Comparison of ENCODE assay signal across 11 cellular contexts in the genomic region with DNA sequence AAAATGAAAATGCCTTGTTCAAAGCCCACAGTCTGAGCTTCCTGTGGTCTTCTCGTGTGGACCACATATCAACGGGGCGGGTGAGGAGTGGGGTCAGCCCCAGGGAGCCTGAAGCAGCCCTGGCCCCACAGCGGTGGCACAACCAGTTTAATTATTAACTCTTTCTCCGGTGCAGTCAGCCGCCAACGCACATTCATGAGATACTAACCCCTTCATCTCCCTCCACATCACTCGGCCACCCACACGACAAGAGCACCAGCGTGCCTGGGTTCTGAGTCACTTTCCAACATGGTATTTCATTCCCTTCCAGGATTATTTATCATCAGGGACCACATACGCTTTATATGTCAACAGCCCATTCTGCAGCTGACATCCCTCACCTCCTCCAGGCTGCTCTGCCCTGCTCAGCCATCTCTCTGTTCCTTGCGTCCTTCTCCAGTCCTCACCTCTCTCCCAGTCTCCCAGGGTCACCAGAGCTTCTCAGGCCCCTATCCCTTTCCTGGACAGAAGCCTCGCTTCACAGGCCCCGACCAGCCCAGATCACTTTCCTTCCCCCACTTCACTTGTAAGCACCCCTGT. TPM values are rescaled to one million over a fixed set of nuclear protein-coding genes. Genes with fewer than 3 reads are reported as not detected.
A peak's percentile ranks its signal among the peaks of the same experiment; 100 is the strongest.
DNase-seq lines count a peak whose midpoint lies in the region; ATAC-seq, FAIRE-seq and TF ChIP-seq lines count a peak whose summit lies in the region.
"Had no signal": no experiment of that assay in that cellular context is flagged by ENCODE, and none has a peak within 500 bp of the region (broad histone marks: within the 10 kb centered on the region; RNA-seq: fewer than 3 reads in every experiment).

No MANE protein-coding gene starts in this region.

- peak overlapping the region; percentile 27 for H3K4me3 ChIP-seq in AG04449 (ENCODE audit: low read depth, low read length)
- no peak overlapping the region for H3K4me3 ChIP-seq in HEK293 (ENCODE audit: low read depth, low read length)
- no peak overlapping the region for H3K4me3 ChIP-seq in K562
- H3K4me3 ChIP-seq in right lobe of liver: peak overlapping the region in 2 of 3 donors; percentile 1 to 26
- H3K4me3 ChIP-seq: testis had no signal

- POLR2A ChIA-PET in AG04449 (lab: Yijun Ruan, JAX): interaction anchor here (0.6 to 3.4 kb wide), 9 partner anchors 22 to 400 kb away, joined by 3 to 29 read pairs (median 3); a partner anchor contains a TSS
- POLR2A ChIA-PET in HEK293 (lab: Yijun Ruan, JAX): interaction anchor here (2.6 kb wide), 1 partner anchor 48 kb away, joined by 13 read pairs; a partner anchor contains a TSS
- POLR2A ChIA-PET in K562 (lab: Yijun Ruan, JAX): interaction anchor here (1.3 to 1.8 kb wide), 2 partner anchors 9 kb away, joined by 3 to 6 read pairs; no protein-coding TSS in a partner anchor

- intact Hi-C loops in K562 (cut with micrococcal nuclease): no loop called here
- intact Hi-C loops in right lobe of liver (cut with DNase I): no loop called here

- no peaks in the 10 kb centered on the region for H3K9me3 ChIP-seq in HEK293 (ENCODE audit: control insufficient read depth, insufficient read depth, low read depth, low read length)
- no peaks in the 10 kb centered on the region for H3K9me3 ChIP-seq in K562 (replicated peaks; ENCODE audit: control insufficient read depth, insufficient read depth, low read depth, low read length)
- H3K9me3 ChIP-seq in right lobe of liver: no peaks in the 10 kb centered on the region
- H3K9me3 ChIP-seq: testis had no signal

- no peak for TF ChIP-seq RAD21 in K562 (CRISPR knock-in tag; conservative IDR thresholded peaks at IDR 0.05 in 1 of 2, IDR thresholded peaks at IDR 0.05 in 1 of 2)

- no peak for TF ChIP-seq EP300 in K562 (IDR thresholded peaks at IDR 0.05; ENCODE audit: low read length)

- H3K27me3 ChIP-seq in K562 (ENCODE audit: control insufficient read depth in 2 of 2, insufficient read depth in 2 of 2, low read length in 2 of 2) (peaks cover 51 to 84% of the 10 kb centered on the region in 2 experiments), right lobe of liver (no peaks in the 10 kb centered on the region)
- H3K27me3 ChIP-seq: testis had no signal

- TF ChIP-seq CTCF in AG04449 (IDR thresholded peaks at IDR 0.05; ENCODE audit: insufficient read depth, low read length, missing control alignments): no peak
- TF ChIP-seq CTCF in HEK293 (tag by site-specific recombination; IDR thresholded peaks at IDR 0.05): no peak
- TF ChIP-seq CTCF in K562 (IDR thresholded peaks at IDR 0.05 in 2 of 3, conservative IDR thresholded peaks at IDR 0.05 in 1 of 3; ENCODE audit: insufficient read depth in 2 of 3, low read depth in 1 of 3, low read length in 3 of 3): no peak
- TF ChIP-seq CTCF in right lobe of liver (IDR thresholded peaks at IDR 0.05): no peak
- no peak for TF ChIP-seq CTCF in D721Med (IDR thresholded peaks at IDR 0.05; ENCODE audit: insufficient read depth, missing control alignments)

- ATAC-seq in K562 (no peak), right lobe of liver (peak; percentile 82 to 94 (median 88)), GM18511 (IDR thresholded peaks at IDR 0.05; ENCODE audit: unreplicated experiment) (no peak), HG03159 (IDR thresholded peaks at IDR 0.05; ENCODE audit: unreplicated experiment) (no peak), HG02885 (IDR thresholded peaks at IDR 0.05; ENCODE audit: poor library complexity, unreplicated experiment) (no peak)

- no peak overlapping the region for H2AFZ ChIP-seq in K562 (ENCODE audit: low read depth, low read length)

- no peak overlapping the region for H3K9ac ChIP-seq in K562 (ENCODE audit: insufficient read depth in 1 of 2, low read depth in 2 of 2, low read length in 2 of 2)

- 5% methylated on average over 14 of the region's 14 CpGs for WGBS in K562 (ENCODE audit: insufficient coverage, low coverage, missing lambda C conversion rate)
- WGBS in right lobe of liver (ENCODE audit: insufficient coverage, low coverage, low lambda C conversion rate, missing lambda C conversion rate): 19% methylated on average over 14 of the region's 14 CpGs

- no peak overlapping the region for H3K4me2 ChIP-seq in K562 (ENCODE audit: insufficient read depth, low read length)

- H3K9me1 ChIP-seq in K562 (ENCODE audit: control insufficient read depth, insufficient read depth, low read length): peaks cover 1% of the 10 kb centered on the region

- peak; percentile 72 for DNase-seq in AG04449 (ENCODE audit: low read depth, low spot score)
- DNase-seq in K562 (ENCODE audit: extremely low read depth in 1 of 4, low spot score in 3 of 4): peak in 1 of 4 experiments; percentile 16
- peak in 2 of 3 donors; percentile 72 to 73 for DNase-seq in right lobe of liver
- DNase-seq in D721Med (ENCODE audit: insufficient read length, low spot score): no peak
- DNase-seq: DMS 273 treated with DMSO at 0.1 percent for 48 hours; stimulated activated CD4-positive, alpha-beta T cell treated with anti-CD3 and anti-CD28 coated beads, Interleukin-12 subunit alpha, Interleukin-12 subunit beta, amount 100 ng/mL, for 4 hours; testis had no signal

- in situ Hi-C loops in K562 (cut with MboI): no loop called here

- no peak for TF ChIP-seq POLR2A in K562 (conservative IDR thresholded peaks at IDR 0.05)
- TF ChIP-seq POLR2A in right lobe of liver (IDR thresholded peaks at IDR 0.05): peak; percentile 61

- CTCF ChIA-PET in AG04449 (lab: Yijun Ruan, JAX): interaction anchor here (0.6 to 1.7 kb wide), 2 partner anchors 10 to 171 kb away, joined by 3 to 6 read pairs; no protein-coding TSS in a partner anchor
- CTCF ChIA-PET in HEK293 (lab: Yijun Ruan, JAX): interaction anchor here (0.6 kb wide), 1 partner anchor 475 kb away, joined by 4 read pairs; no protein-coding TSS in a partner anchor
- CTCF ChIA-PET in K562 (lab: Yijun Ruan, JAX; ENCODE audit: low intra/inter-chr PET ratio): no interaction called here

- H4K20me1 ChIP-seq in K562 (replicated peaks; ENCODE audit: control insufficient read depth, insufficient read depth, low read length): no peaks in the 10 kb centered on the region

- FAIRE-seq in K562 (lab: Jason Lieb, UNC) (no peak), D721Med (lab: Jason Lieb, UNC) (no peak)

- H3K4me1 ChIP-seq in HEK293 (ENCODE audit: control insufficient read depth, insufficient read depth, low read length) (no peaks in the 10 kb centered on the region), K562 (replicated peaks in 1 of 2; ENCODE audit: control insufficient read depth in 2 of 2, insufficient read depth in 2 of 2, low read length in 2 of 2) (peaks cover 0 to 18% of the 10 kb centered on the region in 2 experiments; a peak in 3 of 5 replicates), right lobe of liver (peaks cover 0 to 18% (median 6%) of the 10 kb centered on the region in 4 donors)

- no peaks in the 10 kb centered on the region for H3K79me2 ChIP-seq in K562 (ENCODE audit: control insufficient read depth, insufficient read depth, low read length)

- H3K36me3 ChIP-seq in HEK293 (ENCODE audit: control insufficient read depth in 2 of 2, insufficient read depth in 1 of 2, low read length in 2 of 2) (no peaks in the 10 kb centered on the region), K562 (ENCODE audit: control insufficient read depth, insufficient read depth, low read length) (no peaks in the 10 kb centered on the region), right lobe of liver (no peaks in the 10 kb centered on the region)

- no peak overlapping the region for H3K27ac ChIP-seq in HEK293 (ENCODE audit: extremely low read depth, low read depth, low read length)
- no peak overlapping the region for H3K27ac ChIP-seq in K562 (ENCODE audit: extremely low read depth, low read depth, low read length)
- peak overlapping the region in 2 of 3 donors; percentile 45 to 54 for H3K27ac ChIP-seq in right lobe of liver
- H3K27ac ChIP-seq: testis had no signal

- BruUV-seq in K562 (replicated peaks; lab: Mats Ljungman, UMichigan): no TSS peak

TF ChIP-seq in HEK293, 187 proteins besides CTCF, POLR2A, EP300 and RAD21:
- TF ChIP-seq ZFHX2 (tag by site-specific recombination; conservative IDR thresholded peaks at IDR 0.05): peak; percentile 39
- TF ChIP-seq ZNF664 (tag by site-specific recombination; IDR thresholded peaks at IDR 0.05): no peak

TF ChIP-seq in K562, 482 proteins besides CTCF, POLR2A, EP300 and RAD21 (continues in another document):
- TF ChIP-seq, protein P1, sequence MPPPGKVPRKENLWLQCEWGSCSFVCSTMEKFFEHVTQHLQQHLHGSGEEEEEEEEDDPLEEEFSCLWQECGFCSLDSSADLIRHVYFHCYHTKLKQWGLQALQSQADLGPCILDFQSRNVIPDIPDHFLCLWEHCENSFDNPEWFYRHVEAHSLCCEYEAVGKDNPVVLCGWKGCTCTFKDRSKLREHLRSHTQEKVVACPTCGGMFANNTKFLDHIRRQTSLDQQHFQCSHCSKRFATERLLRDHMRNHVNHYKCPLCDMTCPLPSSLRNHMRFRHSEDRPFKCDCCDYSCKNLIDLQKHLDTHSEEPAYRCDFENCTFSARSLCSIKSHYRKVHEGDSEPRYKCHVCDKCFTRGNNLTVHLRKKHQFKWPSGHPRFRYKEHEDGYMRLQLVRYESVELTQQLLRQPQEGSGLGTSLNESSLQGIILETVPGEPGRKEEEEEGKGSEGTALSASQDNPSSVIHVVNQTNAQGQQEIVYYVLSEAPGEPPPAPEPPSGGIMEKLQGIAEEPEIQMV (tag; conservative IDR thresholded peaks at IDR 0.05; ENCODE audit: low read depth): no peak
- TF ChIP-seq ZNF668 (CRISPR knock-in tag; IDR thresholded peaks at IDR 0.05): no peak
- TF ChIP-seq FOSL1 (tag; conservative IDR thresholded peaks at IDR 0.05): no peak
- 0 out of 2 replicates have a peak, but pooled peaks have one; percentile 12 for TF ChIP-seq CREM (IDR thresholded peaks at IDR 0.05; ENCODE audit: low read depth)

RNA-seq across cellular contexts. Expression of a gene that starts 48.0 kb away (rescaled TPM):
- total RNA-seq in K562 (2011; cell fraction: chromatin; rRNA removed; ENCODE audit: low replicate concordance): 13.4 and 28.3 TPM in 2 replicates
- 27.2 and 33.5 TPM in 2 replicates for total RNA-seq in K562 (2011; cell fraction: nucleolus; rRNA removed)
- 24.2 and 26.6 TPM in 2 replicates for total RNA-seq in K562 (2011; cell fraction: nucleoplasm; rRNA removed)
- total RNA-seq in K562 (2014; rRNA removed): 11.3 and 16.6 TPM in 2 replicates
- total RNA-seq in K562 (2014; rRNA removed; fragmentation: Illumina TruSeq; extraction: Trizol): 9.3 and 11.0 TPM in 2 replicates
- 6.2 and 8.0 TPM in 2 replicates for total RNA-seq in K562 (2015; rRNA removed; fragmentation: Illumina TruSeq; extraction: Trizol)
- 8.3 and 11.1 TPM in 2 replicates for total RNA-seq in K562 (2021)
- polyA plus RNA-seq in K562 (2011; rRNA removed): 16.7 and 29.0 TPM in 2 replicates
- 22.2 and 66.4 TPM in 2 replicates for polyA plus RNA-seq in K562 (2011; cell fraction: cytosol; rRNA removed)
- polyA plus RNA-seq in K562 (2011; cell fraction: nucleus; rRNA removed): 29.5 and 79.3 TPM in 2 replicates
- 20.6 and 22.3 TPM in 2 replicates for polyA plus RNA-seq in K562 (2012)
- polyA plus RNA-seq in K562 (2014; fragmentation: Illumina TruSeq; extraction: Trizol): 14.9 and 20.5 TPM in 2 replicates
- 10 to 100 TPM; 17.4 to 23.1 TPM for polyA plus RNA-seq in K562 (2014; fragmentation: Nextera tagmentation; extraction: Ambion mirVana)
- polyA plus RNA-seq in K562 (2014; rRNA removed): 28.8 and 35.7 TPM in 2 replicates
- 8.8 and 21.6 TPM in 2 replicates for polyA minus RNA-seq in K562 (2011; rRNA and poly(A)+ RNA removed)
- 6.0 and 9.3 TPM in 2 replicates for polyA minus RNA-seq in K562 (2011; cell fraction: cytosol; rRNA and poly(A)+ RNA removed)
- polyA minus RNA-seq in K562 (2011; cell fraction: nucleus; rRNA and poly(A)+ RNA removed): 38.2 and 39.5 TPM in 2 replicates
- total RNA-seq in right lobe of liver: 100 to 1,000 TPM; 103 to 520 (median 191) TPM

Comparison
In these comparisons a context has a peak if more than half of its experiments do, and no peak if none do; other contexts are left out.
1. H3K4me3 ChIP-seq: peak in AG04449 (single experiment) and right lobe of liver (2 of 3); none in HEK293 (single experiment) and K562 (single experiment).
2. H3K27ac ChIP-seq: peak in right lobe of liver (2 of 3); none in HEK293 (single experiment) and K562 (single experiment).
3. ATAC-seq: peak in right lobe of liver (4 of 4); none in K562 (single experiment), GM18511 (single experiment), HG03159 (single experiment) and HG02885 (single experiment).